10 cellular contexts compared by ENCODE assay signal in the genomic region with DNA sequence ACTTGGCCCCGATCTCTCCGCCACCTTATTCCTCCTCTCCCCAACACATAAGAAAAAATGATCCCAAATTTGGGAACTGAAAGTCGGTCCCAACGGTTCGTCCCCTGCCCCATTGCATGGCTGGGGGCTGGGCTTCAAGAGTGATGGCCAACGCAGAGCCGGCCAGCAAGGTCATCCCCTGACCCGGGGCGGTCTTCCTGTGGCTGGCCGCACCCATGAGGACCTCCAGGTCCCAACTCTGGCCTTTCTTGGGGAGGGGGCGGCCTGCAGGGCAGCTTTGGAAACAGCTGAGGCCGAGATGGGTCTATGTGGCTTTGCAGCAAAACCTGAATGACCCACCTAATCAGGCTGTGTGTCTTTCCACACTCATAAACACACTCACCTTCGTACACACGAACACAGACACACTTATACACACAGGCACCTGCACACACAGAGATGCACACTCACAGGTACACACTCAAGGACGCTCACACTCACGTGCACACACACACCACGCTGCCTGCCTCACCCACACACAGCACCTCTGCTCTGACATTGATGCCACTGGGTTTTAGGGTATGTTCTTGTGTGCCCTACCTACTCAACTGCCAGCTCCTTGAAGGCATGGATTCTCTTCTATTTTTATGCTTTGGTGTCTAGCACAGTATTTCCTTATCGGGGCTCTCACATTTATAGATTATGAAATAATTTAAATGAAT. TPM values are rescaled to one million over a fixed set of nuclear protein-coding genes. Genes with fewer than 3 reads are reported as not detected.
DNase-seq lines count a peak whose midpoint lies in the region; ATAC-seq, FAIRE-seq and TF ChIP-seq lines count a peak whose summit lies in the region.
"Had no signal": no experiment of that assay in that cellular context is flagged by ENCODE, and none has a peak within 500 bp of the region (broad histone marks: within the 10 kb centered on the region; RNA-seq: fewer than 3 reads in every experiment).

No MANE protein-coding gene starts in this region.

- no peak for TF ChIP-seq EP300 in tibial nerve (IDR thresholded peaks at IDR 0.05)

- H3K27ac ChIP-seq in right lobe of liver (no peak overlapping the region), tibial nerve (no peak overlapping the region), RWPE1 (no peak overlapping the region)
- H3K27ac ChIP-seq in CD4-positive, alpha-beta T cell (ENCODE audit: low read depth, low read length), result no peak overlapping the region

- CTCF ChIA-PET in RWPE1 (lab: Yijun Ruan, JAX), result no interaction called here
- CTCF ChIA-PET in CD4-positive, alpha-beta T cell (lab: Charles Lee), result interaction anchor here (1.4 kb wide), 1 partner anchor 13 kb away, joined by 4 read pairs; no protein-coding TSS in a partner anchor

- H3K4me1 ChIP-seq in right lobe of liver, result peaks cover 0 to 17% (median 5%) of the 10 kb centered on the region in 4 donors
- H3K4me1 ChIP-seq in tibial nerve, result peaks cover 0 to 13% (median 5%) of the 10 kb centered on the region in 4 donors
- H3K4me1 ChIP-seq: Caco-2 had no signal

- intact Hi-C loops in right lobe of liver (cut with DNase I), result no loop called here
- intact Hi-C loops in CD4-positive, alpha-beta T cell (cut with DNase I, micrococcal nuclease), result no loop called here

- H3K9me3 Mint-ChIP-seq in activated T-cell treated with anti-CD3 and anti-CD28 coated beads, Interleukin-2, amount 50 U/mL, for 24 hours, result no peaks in the 10 kb centered on the region
- H3K9me3 Mint-ChIP-seq in CD4-positive, alpha-beta T cell, result no peaks in the 10 kb centered on the region

- no peak for DNase-seq in activated T-cell treated with anti-CD3 and anti-CD28 coated beads, Interleukin-2, amount 50 U/mL, for 24 hours
- no peak for DNase-seq in activated T-cell treated with anti-CD3 and anti-CD28 coated beads, Interleukin-2, amount 50 U/mL, for 1 hour
- DNase-seq in bronchial epithelial cell (ENCODE audit: low read depth) (no peak), right lobe of liver (peak in 1 of 3 donors; percentile 22), tibial nerve (ENCODE audit: low spot score in 2 of 2) (no peak), RWPE1 (ENCODE audit: low spot score) (no peak), HuH-7.5 (ENCODE audit: low spot score) (no peak)
- DNase-seq in CD4-positive, alpha-beta T cell, result no peak
- DNase-seq: Caco-2 had no signal

- H3K9me3 ChIP-seq in right lobe of liver (no peaks in the 10 kb centered on the region), tibial nerve (no peaks in the 10 kb centered on the region)
- H3K9me3 ChIP-seq in CD4-positive, alpha-beta T cell (ENCODE audit: control insufficient read depth, low read length), result no peaks in the 10 kb centered on the region
- H3K9me3 ChIP-seq: Caco-2 had no signal

- peak; percentile 44 to 67 (median 54) for ATAC-seq in right lobe of liver
- ATAC-seq in CD4-positive, alpha-beta T cell (ENCODE audit: poor library complexity), result no peak

- H3K27me3 ChIP-seq in bronchial epithelial cell (ENCODE audit: control insufficient read depth, insufficient read depth, low read length), result peaks cover 12% of the 10 kb centered on the region
- no peaks in the 10 kb centered on the region for H3K27me3 ChIP-seq in right lobe of liver
- no peaks in the 10 kb centered on the region for H3K27me3 ChIP-seq in tibial nerve
- peaks cover 36% of the 10 kb centered on the region for H3K27me3 ChIP-seq in CD4-positive, alpha-beta T cell (ENCODE audit: control insufficient read depth, insufficient read depth, low read length)

- no peak for TF ChIP-seq CTCF in bronchial epithelial cell (IDR thresholded peaks at IDR 0.05; ENCODE audit: insufficient read depth, low read length, severe bottlenecking)
- TF ChIP-seq CTCF in right lobe of liver (IDR thresholded peaks at IDR 0.05), result no peak
- no peak for TF ChIP-seq CTCF in tibial nerve (IDR thresholded peaks at IDR 0.05)
- no peak for TF ChIP-seq CTCF in RWPE1 (conservative IDR thresholded peaks at IDR 0.05; ENCODE audit: low read depth)
- no peak for TF ChIP-seq CTCF in CD4-positive, alpha-beta T cell (IDR thresholded peaks at IDR 0.05)

- WGBS in right lobe of liver (ENCODE audit: insufficient coverage, low coverage, low lambda C conversion rate, missing lambda C conversion rate), result 23% methylated on average over 10 of the region's 18 CpGs
- WGBS in tibial nerve, 2 donors, result 49 to 53% methylated on average over 18 of the region's 18 CpGs

- no peak for TF ChIP-seq POLR2A in right lobe of liver (IDR thresholded peaks at IDR 0.05)
- TF ChIP-seq POLR2A in tibial nerve (IDR thresholded peaks at IDR 0.05), result no peak

- no peaks in the 10 kb centered on the region for H3K36me3 Mint-ChIP-seq in activated T-cell treated with anti-CD3 and anti-CD28 coated beads, Interleukin-2, amount 50 U/mL, for 24 hours (ENCODE audit: low read depth)
- H3K36me3 Mint-ChIP-seq in CD4-positive, alpha-beta T cell (ENCODE audit: low read depth), result no peaks in the 10 kb centered on the region

- H3K27me3 Mint-ChIP-seq in activated T-cell treated with anti-CD3 and anti-CD28 coated beads, Interleukin-2, amount 50 U/mL, for 24 hours, result peaks cover 61% of the 10 kb centered on the region
- H3K27me3 Mint-ChIP-seq in CD4-positive, alpha-beta T cell, result peaks cover 74% of the 10 kb centered on the region

- FAIRE-seq in bronchial epithelial cell (lab: Jason Lieb, UNC), result peak; percentile 58

- H3K4me3 Mint-ChIP-seq in activated T-cell treated with anti-CD3 and anti-CD28 coated beads, Interleukin-2, amount 50 U/mL, for 24 hours, result peak overlapping the region; percentile 64
- no peak overlapping the region for H3K4me3 Mint-ChIP-seq in CD4-positive, alpha-beta T cell

- POLR2A ChIA-PET in RWPE1 (lab: Yijun Ruan, JAX; ENCODE audit: low non-redundant PET), result no interaction called here
- POLR2A ChIA-PET in CD4-positive, alpha-beta T cell (lab: Charles Lee), result interaction anchor here (0.8 kb wide), 1 partner anchor 13 kb away, joined by 3 read pairs; no protein-coding TSS in a partner anchor

- peak overlapping the region; percentile 11 for H3K4me3 ChIP-seq in bronchial epithelial cell (ENCODE audit: low read depth, low read length)
- H3K4me3 ChIP-seq in right lobe of liver, result peak overlapping the region; percentile 47 to 55 (median 51)
- peak overlapping the region; percentile 4 to 50 (median 24) for H3K4me3 ChIP-seq in tibial nerve

- peaks cover 13% of the 10 kb centered on the region for H3K4me1 Mint-ChIP-seq in activated T-cell treated with anti-CD3 and anti-CD28 coated beads, Interleukin-2, amount 50 U/mL, for 24 hours (ENCODE audit: low read depth)
- peaks cover 19% of the 10 kb centered on the region for H3K4me1 Mint-ChIP-seq in CD4-positive, alpha-beta T cell (ENCODE audit: low read depth)

- no peak overlapping the region for H3K27ac Mint-ChIP-seq in activated T-cell treated with anti-CD3 and anti-CD28 coated beads, Interleukin-2, amount 50 U/mL, for 24 hours
- H3K27ac Mint-ChIP-seq in CD4-positive, alpha-beta T cell, result no peak overlapping the region

- H3K36me3 ChIP-seq in bronchial epithelial cell (ENCODE audit: control insufficient read depth, insufficient read depth, low read length), result no peaks in the 10 kb centered on the region
- no peaks in the 10 kb centered on the region for H3K36me3 ChIP-seq in right lobe of liver
- H3K36me3 ChIP-seq in tibial nerve, result no peaks in the 10 kb centered on the region

RNA-seq across cellular contexts. Expression of gene DYNLT5, which starts 0.6 kb away (rescaled TPM):
- total RNA-seq in bronchial epithelial cell (not detected in 2 replicates), right lobe of liver (1 to 10 TPM in 5 of 6 experiments, under 1 TPM in 1; 0.44 to 2.4 (median 1.3) TPM), tibial nerve (1 to 10 TPM in 2 of 4 donors, under 1 TPM in 1, not detected in 1; 0.78 to 6.3 (median 4.5) TPM)
- not detected for total RNA-seq in CD4-positive, alpha-beta T cell
- total RNA-seq: Caco-2, RPMI7951 had no signal

RNA-seq across cellular contexts. Expression of gene INSL5, which starts 48.3 kb away (rescaled TPM):
- total RNA-seq in bronchial epithelial cell (not detected in 2 replicates), right lobe of liver (not detected), tibial nerve (not detected)
- not detected for total RNA-seq in CD4-positive, alpha-beta T cell
- total RNA-seq: Caco-2, RPMI7951 had no signal
